Comparison of ENCODE assay signal across 15 cellular contexts in the genomic region with DNA sequence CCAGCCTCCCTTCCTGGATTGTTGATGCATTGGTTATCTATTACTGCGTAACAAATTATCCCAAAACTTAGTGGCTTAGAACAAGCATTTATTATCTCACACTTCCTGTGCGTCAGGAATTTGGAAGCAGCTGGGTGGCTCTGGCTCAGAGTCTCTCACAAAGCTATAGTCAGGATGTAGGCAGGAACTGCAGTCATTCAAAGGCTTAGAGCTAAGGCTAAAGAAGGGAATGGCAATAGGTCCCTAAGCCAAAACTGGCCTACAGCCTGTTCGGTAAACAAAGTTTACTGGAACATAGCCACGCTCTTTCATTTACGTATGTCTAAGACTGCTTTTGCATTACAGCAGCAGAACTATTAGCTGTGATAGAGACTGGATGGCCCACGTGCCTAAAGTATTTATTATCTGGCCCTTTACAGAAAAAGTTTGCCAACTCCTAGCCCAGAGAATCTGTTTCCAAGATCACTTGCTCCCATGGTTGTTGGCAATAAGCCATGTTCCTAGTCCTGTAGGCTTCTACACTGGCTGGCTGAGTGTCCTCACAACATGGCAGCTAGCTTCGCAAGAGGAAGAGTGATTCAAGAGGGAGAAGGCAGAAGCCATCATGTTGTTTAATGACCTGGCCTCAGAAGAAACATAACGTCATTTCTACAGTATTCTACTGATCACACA.
DNase-seq lines count a peak whose midpoint lies in the region; ATAC-seq, FAIRE-seq and TF ChIP-seq lines count a peak whose summit lies in the region.
"Had no signal": no experiment of that assay in that cellular context is flagged by ENCODE, and none has a peak within 500 bp of the region (broad histone marks: within the 10 kb centered on the region; RNA-seq: fewer than 3 reads in every experiment).

No MANE protein-coding gene starts in this region.

- no peak for TF ChIP-seq RAD21 in K562 (CRISPR knock-in tag; conservative IDR thresholded peaks at IDR 0.05 in 1 of 2, IDR thresholded peaks at IDR 0.05 in 1 of 2)

- peak; percentile 80 for DNase-seq in Caki2 (ENCODE audit: low read depth)
- DNase-seq in K562 (ENCODE audit: extremely low read depth in 1 of 4, low spot score in 3 of 4): peak in 1 of 4 experiments; percentile 5
- no peak for DNase-seq in left ventricle myocardium inferior
- no peak for DNase-seq in trophoblast cell
- DNase-seq in stimulated activated naive CD4-positive, alpha-beta T cell (lab: John Stamatoyannopoulos, UW): no peak
- no peak for DNase-seq in EL
- no peak for DNase-seq in H4 (ENCODE audit: low spot score)
- DNase-seq in activated T-cell treated with anti-CD3 and anti-CD28 coated beads, Interleukin-2, amount 50 U/mL, for 1 hour: no peak
- DNase-seq: effector CD8-positive, alpha-beta T cell; NCI-H1048; RPMI8226; stimulated activated CD4-positive, alpha-beta T cell treated with anti-CD3 and anti-CD28 coated beads, Interleukin-15, amount 100 ng/mL, for 24 hours; T-helper 9 cell had no signal

- H3K9me3 ChIP-seq in K562 (replicated peaks; ENCODE audit: control insufficient read depth, insufficient read depth, low read depth, low read length) (no peaks in the 10 kb centered on the region), left ventricle myocardium inferior (replicated peaks) (no peaks in the 10 kb centered on the region), trophoblast cell (ENCODE audit: insufficient read depth, low read depth, low read length) (no peaks in the 10 kb centered on the region)
- H3K9me3 ChIP-seq: neutrophil had no signal

- TF ChIP-seq CTCF in K562 (IDR thresholded peaks at IDR 0.05 in 2 of 3, conservative IDR thresholded peaks at IDR 0.05 in 1 of 3; ENCODE audit: insufficient read depth in 2 of 3, low read depth in 1 of 3, low read length in 3 of 3) (no peak), left ventricle myocardium inferior (IDR thresholded peaks at IDR 0.05; ENCODE audit: borderline replicate concordance) (no peak)

- intact Hi-C loops in K562 (cut with micrococcal nuclease) (no loop called here), left ventricle myocardium inferior (cut with micrococcal nuclease) (no loop called here)

- no peak overlapping the region for H4K91ac ChIP-seq in trophoblast cell (ENCODE audit: low read depth, low read length)

- H3K23ac ChIP-seq in trophoblast cell (ENCODE audit: low read length): no peak overlapping the region

- no peak overlapping the region for H3K4ac ChIP-seq in trophoblast cell (ENCODE audit: low read depth, low read length)

- H4K20me1 ChIP-seq in K562 (replicated peaks; ENCODE audit: control insufficient read depth, insufficient read depth, low read length): no peaks in the 10 kb centered on the region

- H4K12ac ChIP-seq in trophoblast cell (ENCODE audit: low read depth, low read length): no peak overlapping the region

- no peaks in the 10 kb centered on the region for H3K36me3 ChIP-seq in K562 (ENCODE audit: control insufficient read depth, insufficient read depth, low read length)
- no peaks in the 10 kb centered on the region for H3K36me3 ChIP-seq in left ventricle myocardium inferior
- H3K36me3 ChIP-seq in trophoblast cell (ENCODE audit: control insufficient read depth in 1 of 2, insufficient read depth in 2 of 2, low read length in 2 of 2): no peaks in the 10 kb centered on the region

- H3K18ac ChIP-seq in trophoblast cell (ENCODE audit: low read length): no peak overlapping the region

- H3K9me1 ChIP-seq in K562 (ENCODE audit: control insufficient read depth, insufficient read depth, low read length): no peaks in the 10 kb centered on the region

- H2AK5ac ChIP-seq in trophoblast cell (ENCODE audit: low read length): no peak overlapping the region

- in situ Hi-C loops in Caki2 (cut with HindIII; ENCODE audit: low pct_unique_long_range_greater_than_20kb, low sequenced_read_pairs): no loop called here
- in situ Hi-C loops in K562 (cut with MboI): no loop called here

- H3K27me3 ChIP-seq in K562 (ENCODE audit: control insufficient read depth in 2 of 2, insufficient read depth in 2 of 2, low read length in 2 of 2) (no peaks in the 10 kb centered on the region), left ventricle myocardium inferior (ENCODE audit: low read depth) (no peaks in the 10 kb centered on the region), trophoblast cell (ENCODE audit: insufficient read depth, low read length) (no peaks in the 10 kb centered on the region)
- H3K27me3 ChIP-seq: neutrophil had no signal

- BruUV-seq in K562 (replicated peaks; lab: Mats Ljungman, UMichigan): no TSS peak

- no peak overlapping the region for H2BK12ac ChIP-seq in trophoblast cell (ENCODE audit: low read length)

- H2BK120ac ChIP-seq in trophoblast cell (ENCODE audit: insufficient read depth, low read length, poor library complexity): no peak overlapping the region

- CTCF ChIA-PET in K562 (lab: Yijun Ruan, JAX; ENCODE audit: low intra/inter-chr PET ratio): no interaction called here

- WGBS in K562 (ENCODE audit: insufficient coverage, low coverage, missing lambda C conversion rate): 61% methylated on average over 8 of the region's 8 CpGs
- WGBS in trophoblast cell (ENCODE audit: extremely low coverage, insufficient coverage, insufficient read length): no CpG with 5 or more reads among the region's 8 CpGs

- no peak overlapping the region for H3K4me3 ChIP-seq in K562
- no peak overlapping the region for H3K4me3 ChIP-seq in left ventricle myocardium inferior
- H3K4me3 ChIP-seq in trophoblast cell (ENCODE audit: low read depth, low read length): no peak overlapping the region

- no peaks in the 10 kb centered on the region for H3K4me1 ChIP-seq in K562 (replicated peaks in 1 of 2; ENCODE audit: control insufficient read depth in 2 of 2, insufficient read depth in 2 of 2, low read length in 2 of 2)
- H3K4me1 ChIP-seq in left ventricle myocardium inferior: peaks cover 40% of the 10 kb centered on the region
- H3K4me1 ChIP-seq in trophoblast cell (ENCODE audit: control insufficient read depth in 1 of 2, insufficient read depth in 2 of 2, low read length in 2 of 2): peaks cover 1% of the 10 kb centered on the region in 2 experiments

- no peak for FAIRE-seq in K562 (lab: Jason Lieb, UNC)
- FAIRE-seq: HTR-8/SVneo had no signal

- no peak overlapping the region for H4K8ac ChIP-seq in trophoblast cell (ENCODE audit: low read depth, low read length)

- H3K79me2 ChIP-seq in K562 (ENCODE audit: control insufficient read depth, insufficient read depth, low read length) (no peaks in the 10 kb centered on the region), trophoblast cell (ENCODE audit: control insufficient read depth, insufficient read depth, low read length, poor library complexity) (no peaks in the 10 kb centered on the region)

- H3K4me2 ChIP-seq in K562 (ENCODE audit: insufficient read depth, low read length): no peak overlapping the region
- H3K4me2 ChIP-seq in trophoblast cell (ENCODE audit: low read length): no peak overlapping the region

- POLR2A ChIA-PET in K562 (lab: Yijun Ruan, JAX): interaction anchor here (0.6 to 1.9 kb wide), 3 partner anchors 10 to 385 kb away, joined by 3 to 6 read pairs (median 4); no protein-coding TSS in a partner anchor

- no peak overlapping the region for H3K14ac ChIP-seq in trophoblast cell (ENCODE audit: low read length)

- peaks cover 2% of the 10 kb centered on the region for H3K79me1 ChIP-seq in trophoblast cell (ENCODE audit: low read length)

- H2BK5ac ChIP-seq in trophoblast cell (ENCODE audit: low read depth, low read length, poor library complexity): no peak overlapping the region

- TF ChIP-seq POLR2A in K562 (conservative IDR thresholded peaks at IDR 0.05): no peak

- H3K9ac ChIP-seq in K562 (ENCODE audit: insufficient read depth in 1 of 2, low read depth in 2 of 2, low read length in 2 of 2) (no peak overlapping the region), trophoblast cell (ENCODE audit: low read length) (peak overlapping the region; percentile 1)

- TF ChIP-seq EP300 in K562 (IDR thresholded peaks at IDR 0.05; ENCODE audit: low read length): no peak

- no peak for ATAC-seq in K562

- H3K27ac ChIP-seq in K562 (ENCODE audit: extremely low read depth, low read depth, low read length): no peak overlapping the region
- peak overlapping the region; percentile 61 for H3K27ac ChIP-seq in left ventricle myocardium inferior (replicated peaks)
- no peak overlapping the region for H3K27ac ChIP-seq in trophoblast cell (ENCODE audit: low read depth, low read length)
- H3K27ac ChIP-seq: neutrophil had no signal

- H2AFZ ChIP-seq in K562 (ENCODE audit: low read depth, low read length) (no peak overlapping the region), trophoblast cell (ENCODE audit: insufficient read depth, low read length, poor library complexity) (no peak overlapping the region)

TF ChIP-seq in K562, 482 proteins besides CTCF, POLR2A, EP300 and RAD21:
- TF ChIP-seq BACH1 (tag; IDR thresholded peaks at IDR 0.05) (no peak), SMARCA4 (IDR thresholded peaks at IDR 0.05) (no peak), NFIC (IDR thresholded peaks at IDR 0.05) (peak; percentile 50)
- TF ChIP-seq, protein P1, sequence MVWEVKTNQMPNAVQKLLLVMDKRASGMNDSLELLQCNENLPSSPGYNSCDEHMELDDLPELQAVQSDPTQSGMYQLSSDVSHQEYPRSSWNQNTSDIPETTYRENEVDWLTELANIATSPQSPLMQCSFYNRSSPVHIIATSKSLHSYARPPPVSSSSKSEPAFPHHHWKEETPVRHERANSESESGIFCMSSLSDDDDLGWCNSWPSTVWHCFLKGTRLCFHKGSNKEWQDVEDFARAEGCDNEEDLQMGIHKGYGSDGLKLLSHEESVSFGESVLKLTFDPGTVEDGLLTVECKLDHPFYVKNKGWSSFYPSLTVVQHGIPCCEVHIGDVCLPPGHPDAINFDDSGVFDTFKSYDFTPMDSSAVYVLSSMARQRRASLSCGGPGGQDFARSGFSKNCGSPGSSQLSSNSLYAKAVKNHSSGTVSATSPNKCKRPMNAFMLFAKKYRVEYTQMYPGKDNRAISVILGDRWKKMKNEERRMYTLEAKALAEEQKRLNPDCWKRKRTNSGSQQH (CRISPR knock-in tag; IDR thresholded peaks at IDR 0.05): no peak
